In genomic region chr11:118690553-118691304, GRCh38 we compare ENCODE assay signal across 1 cellular context.
TF ChIP-seq lines count a peak whose summit lies in the region.

No MANE protein-coding gene starts in this region.

TF ChIP-seq in HepG2, 621 proteins besides CTCF, POLR2A, EP300 and RAD21:
- no peak for TF ChIP-seq ZNF430 (CRISPR knock-in tag; IDR thresholded peaks at IDR 0.05)
- no peak for TF ChIP-seq TRIM24 (CRISPR knock-in tag; IDR thresholded peaks at IDR 0.05)
- TF ChIP-seq ZNF577 (CRISPR knock-in tag; IDR thresholded peaks at IDR 0.05; ENCODE audit: borderline replicate concordance, low read depth): no peak
- TF ChIP-seq BCL3 (CRISPR knock-in tag; IDR thresholded peaks at IDR 0.05): no peak
- TF ChIP-seq KMT2B (CRISPR knock-in tag; IDR thresholded peaks at IDR 0.05): no peak
- 0 out of 2 replicates have a peak, but pooled peaks have one; percentile 2 for TF ChIP-seq ZSCAN22 (CRISPR knock-in tag; IDR thresholded peaks at IDR 0.05)
- TF ChIP-seq MAFG (CRISPR knock-in tag; IDR thresholded peaks at IDR 0.05): no peak
- no peak for TF ChIP-seq BRD4 (CRISPR knock-in tag; IDR thresholded peaks at IDR 0.05)
- TF ChIP-seq HNRNPLL (IDR thresholded peaks at IDR 0.05; ENCODE audit: low read depth, low read length, poor library complexity, severe bottlenecking): peak; percentile 2
- TF ChIP-seq ZNF720 (CRISPR knock-in tag; IDR thresholded peaks at IDR 0.05): no peak
- TF ChIP-seq PTBP1 (IDR thresholded peaks at IDR 0.05; ENCODE audit: low read depth, low read length, poor library complexity, severe bottlenecking): peak; percentile 2
- no peak for TF ChIP-seq ZNF572 (CRISPR knock-in tag; IDR thresholded peaks at IDR 0.05)
- TF ChIP-seq ZNF576 (CRISPR knock-in tag; IDR thresholded peaks at IDR 0.05): no peak
- TF ChIP-seq TAF15 (IDR thresholded peaks at IDR 0.05; ENCODE audit: low read depth, low read length, poor library complexity, severe bottlenecking): no peak
- no peak for TF ChIP-seq PHF5A (CRISPR knock-in tag; IDR thresholded peaks at IDR 0.05; ENCODE audit: low read depth, unreplicated experiment)
- no peak for TF ChIP-seq MYPOP (CRISPR knock-in tag; IDR thresholded peaks at IDR 0.05)
- 0 out of 2 replicates have a peak, but pooled peaks have one; percentile 38 for TF ChIP-seq HES4 (CRISPR knock-in tag; IDR thresholded peaks at IDR 0.05; ENCODE audit: borderline replicate concordance)
- TF ChIP-seq GATA4 (IDR thresholded peaks at IDR 0.05; ENCODE audit: borderline replicate concordance, low read depth): no peak
- no peak for TF ChIP-seq GFI1 (CRISPR knock-in tag; IDR thresholded peaks at IDR 0.05; ENCODE audit: borderline replicate concordance)
- no peak for TF ChIP-seq FOXP1 (IDR thresholded peaks at IDR 0.05)
- TF ChIP-seq FOXP1 (CRISPR knock-in tag; IDR thresholded peaks at IDR 0.05): no peak
- TF ChIP-seq NR0B2 (CRISPR knock-in tag; IDR thresholded peaks at IDR 0.05): no peak
- TF ChIP-seq PCBP1 (IDR thresholded peaks at IDR 0.05; ENCODE audit: borderline replicate concordance, low read depth, low read length): no peak
- no peak for TF ChIP-seq ZBTB39 (CRISPR knock-in tag; IDR thresholded peaks at IDR 0.05)
- TF ChIP-seq MTA3 (CRISPR knock-in tag; IDR thresholded peaks at IDR 0.05): no peak
- TF ChIP-seq TBP (CRISPR knock-in tag; IDR thresholded peaks at IDR 0.05): no peak
- no peak for TF ChIP-seq RXRB (CRISPR knock-in tag; IDR thresholded peaks at IDR 0.05; ENCODE audit: borderline replicate concordance)
